In the genomic region with DNA sequence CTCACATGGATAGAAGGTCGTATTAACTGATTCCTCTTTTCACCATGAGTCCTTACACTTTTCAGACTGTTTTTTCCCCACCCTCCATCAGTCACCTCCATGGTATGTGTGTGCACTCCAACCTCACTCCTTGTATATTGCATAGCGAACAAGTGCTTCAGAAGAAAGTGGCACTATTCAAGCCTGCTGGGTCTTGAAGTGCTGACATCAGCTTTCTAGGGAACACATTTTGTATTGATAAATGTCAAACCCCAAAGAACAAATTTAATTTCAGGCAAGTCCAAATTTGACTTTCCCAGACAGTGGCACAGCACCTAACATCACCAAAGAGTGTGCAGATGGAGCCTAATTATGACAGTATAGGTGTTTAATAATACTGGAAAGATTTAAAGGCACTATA, we compare ENCODE assay signal across 11 cellular contexts.
"Had no signal": no experiment of that assay in that cellular context is flagged by ENCODE, and none has a peak within 500 bp of the region (broad histone marks: within the 10 kb centered on the region; RNA-seq: fewer than 3 reads in every experiment).

No MANE protein-coding gene starts in this region.

- H3K4me3 ChIP-seq: GM23248, GM23338, HAP-1 had no signal

- FAIRE-seq: H1, H54 had no signal

- H3K9me3 Mint-ChIP-seq: GM23338, H9 had no signal

- H3K9me3 ChIP-seq: HAP-1 had no signal

- DNase-seq: GM23248, GOT3, H7, H9, HCEC 1CT, HFFc6 had no signal

- H2AFZ ChIP-seq: GM23248, GM23338 had no signal

- H3K9ac ChIP-seq: GM23248 had no signal

- H3K4me3 Mint-ChIP-seq: GM23338, H9, HFFc6 had no signal

- H3K36me3 ChIP-seq: HAP-1 had no signal

- H3K27ac Mint-ChIP-seq: GM23338, H9, HFFc6 had no signal

- H3K27ac ChIP-seq: GM23248 had no signal

- H3K4me2 ChIP-seq: GM23338 had no signal

- ATAC-seq: GM23338, HCT116 had no signal

- H3K4me1 ChIP-seq: HAP-1 had no signal
